Comparison of ENCODE assay signal across 8 cellular contexts in genomic region chr12:70645494-70646317, GRCh38. TPM values are rescaled to one million over a fixed set of nuclear protein-coding genes. Genes with fewer than 3 reads are reported as not detected.
A peak's percentile ranks its signal among the peaks of the same experiment; 100 is the strongest.
DNase-seq lines count a peak whose midpoint lies in the region; ATAC-seq and TF ChIP-seq lines count a peak whose summit lies in the region.

No MANE protein-coding gene starts in this region.

- WGBS in liver: 42% methylated on average over 10 of the region's 10 CpGs
- WGBS in aorta, 2 donors: 6 to 7% methylated on average over 10 of the region's 10 CpGs

- intact Hi-C loops in aorta (cut with DNase I): no loop called here

- peak; percentile 82 for ATAC-seq in aorta (ENCODE audit: low FRiP score)

- H3K27ac ChIP-seq in liver (ENCODE audit: low read depth in 1 of 2, low read length in 2 of 2) (peak overlapping the region; percentile 43 to 52), aorta (ENCODE audit: low read depth in 1 of 2, low read length in 2 of 2) (no peak overlapping the region)

- H3K4me1 ChIP-seq in liver (ENCODE audit: control insufficient read depth in 4 of 4, insufficient read depth in 4 of 4, low read length in 3 of 4): no peaks in the 10 kb centered on the region
- H3K4me1 ChIP-seq in aorta (ENCODE audit: control insufficient read depth in 1 of 2, insufficient read depth in 2 of 2, low read length in 2 of 2): peaks cover 2 to 6% of the 10 kb centered on the region in 2 donors

- H3K27me3 ChIP-seq in liver (ENCODE audit: control insufficient read depth in 4 of 4, insufficient read depth in 4 of 4, low read length in 3 of 4) (peaks cover 0 to 2% (median 0%) of the 10 kb centered on the region in 4 donors), aorta (ENCODE audit: control insufficient read depth in 1 of 2, insufficient read depth in 2 of 2, low read length in 1 of 2) (no peaks in the 10 kb centered on the region)

- no peak overlapping the region for H3K9ac ChIP-seq in liver (ENCODE audit: low read depth in 1 of 2, low read length in 2 of 2)

- DNase-seq in stimulated activated CD4-positive, alpha-beta T cell treated with anti-CD3 and anti-CD28 coated beads, Interleukin-15, amount 100 ng/mL, for 24 hours: peak; percentile 7
- no peak for DNase-seq in stimulated activated CD4-positive, alpha-beta T cell treated with anti-CD3 and anti-CD28 coated beads, Interleukin-4, amount 100 ng/mL, for 1 hour
- DNase-seq in cerebellar cortex (ENCODE audit: low spot score) (peak; percentile 23), aorta (peak; percentile 73 to 75), DMS79 (lab: John Stamatoyannopoulos, UW) (no peak), NCI-H82 treated with DMSO at 0.1 percent for 48 hours (lab: John Stamatoyannopoulos, UW; ENCODE audit: unreplicated experiment) (no peak)

- peak; percentile 89 for TF ChIP-seq EP300 in Ishikawa (IDR thresholded peaks at IDR 0.05; ENCODE audit: borderline replicate concordance)

- no peak for TF ChIP-seq RAD21 in Ishikawa (IDR thresholded peaks at IDR 0.05; ENCODE audit: low read depth)
- TF ChIP-seq RAD21 in liver (IDR thresholded peaks at IDR 0.05): no peak

- H3K4me3 ChIP-seq in liver (ENCODE audit: low read depth in 1 of 3, low read length in 3 of 3): no peak overlapping the region
- peak overlapping the region in 1 of 2 donors; percentile 41 for H3K4me3 ChIP-seq in aorta (ENCODE audit: low read length in 2 of 2)

- no peak for TF ChIP-seq CTCF in liver (IDR thresholded peaks at IDR 0.05; ENCODE audit: low read depth, low read length, missing input control)

- no peaks in the 10 kb centered on the region for H3K36me3 ChIP-seq in liver (ENCODE audit: control insufficient read depth in 4 of 4, insufficient read depth in 3 of 4, low read depth in 1 of 4, low read length in 3 of 4)
- no peaks in the 10 kb centered on the region for H3K36me3 ChIP-seq in aorta (ENCODE audit: control insufficient read depth in 1 of 2, insufficient read depth in 2 of 2, low read length in 1 of 2)

- H3K9me3 ChIP-seq in liver (ENCODE audit: control insufficient read depth in 4 of 4, low read length in 3 of 4) (no peaks in the 10 kb centered on the region), aorta (ENCODE audit: control insufficient read depth, low read length) (no peaks in the 10 kb centered on the region)

TF ChIP-seq in Ishikawa, 13 proteins besides CTCF, POLR2A, EP300 and RAD21 (continues in another document):
- TF ChIP-seq CREB1 (IDR thresholded peaks at IDR 0.05; ENCODE audit: low read depth) (no peak), REST (IDR thresholded peaks at IDR 0.05; ENCODE audit: low read depth) (no peak), TAF1 (IDR thresholded peaks at IDR 0.05; ENCODE audit: low read depth) (peak; percentile 22; the same call in 1 of the 2 replicates), TEAD4 (IDR thresholded peaks at IDR 0.05) (peak; percentile 91), NFIC (IDR thresholded peaks at IDR 0.05) (peak; percentile 49), TCF12 (IDR thresholded peaks at IDR 0.05; ENCODE audit: low read depth) (peak; percentile 92), YY1 (IDR thresholded peaks at IDR 0.05; ENCODE audit: low read depth) (no peak), FOXM1 (IDR thresholded peaks at IDR 0.05; ENCODE audit: borderline replicate concordance, low read depth) (peak; percentile 87), ZBTB7A (IDR thresholded peaks at IDR 0.05; ENCODE audit: low read depth) (no peak), EGR1 (IDR thresholded peaks at IDR 0.05) (no peak)
- TF ChIP-seq, protein P1, sequence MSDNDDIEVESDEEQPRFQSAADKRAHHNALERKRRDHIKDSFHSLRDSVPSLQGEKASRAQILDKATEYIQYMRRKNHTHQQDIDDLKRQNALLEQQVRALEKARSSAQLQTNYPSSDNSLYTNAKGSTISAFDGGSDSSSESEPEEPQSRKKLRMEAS (IDR thresholded peaks at IDR 0.05): peak; percentile 53
- TF ChIP-seq, protein P2, sequence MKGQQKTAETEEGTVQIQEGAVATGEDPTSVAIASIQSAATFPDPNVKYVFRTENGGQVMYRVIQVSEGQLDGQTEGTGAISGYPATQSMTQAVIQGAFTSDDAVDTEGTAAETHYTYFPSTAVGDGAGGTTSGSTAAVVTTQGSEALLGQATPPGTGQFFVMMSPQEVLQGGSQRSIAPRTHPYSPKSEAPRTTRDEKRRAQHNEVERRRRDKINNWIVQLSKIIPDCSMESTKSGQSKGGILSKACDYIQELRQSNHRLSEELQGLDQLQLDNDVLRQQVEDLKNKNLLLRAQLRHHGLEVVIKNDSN (IDR thresholded peaks at IDR 0.05): 0 out of 2 replicates have a peak, but pooled peaks have one; percentile 7

TF ChIP-seq in liver, 16 proteins besides CTCF, POLR2A, EP300 and RAD21:
- TF ChIP-seq JUND (IDR thresholded peaks at IDR 0.05): peak; percentile 95 to 96
- peak; percentile 35 to 67 for TF ChIP-seq RXRA (IDR thresholded peaks at IDR 0.05)
- peak; percentile 47 for TF ChIP-seq SP1 (IDR thresholded peaks at IDR 0.05)
- TF ChIP-seq HNF4G (IDR thresholded peaks at IDR 0.05): no peak
- TF ChIP-seq NR2F2 (IDR thresholded peaks at IDR 0.05): peak; percentile 96
TF ChIP-seq in liver: peak in this region for 4.

RNA-seq across cellular contexts. Expression of gene PTPRB, which starts 8.5 kb away (rescaled TPM):
- total RNA-seq in liver (10 to 100 TPM in 1 of 2 donors, 1 to 10 TPM in 1; 9.0 to 64.9 TPM), aorta (10 to 100 TPM; 38.3 to 53.2 TPM)
- polyA plus RNA-seq in liver (1 to 10 TPM; 6.3 to 7.8 TPM), aorta (1 to 10 TPM in 1 of 2 donors, under 1 TPM in 1; 0.25 to 2.0 TPM)

Comparison
In these comparisons a context has a peak if more than half of its experiments do, and no peak if none do; other contexts are left out.
1. DNase-seq: peak in stimulated activated CD4-positive, alpha-beta T cell treated with anti-CD3 and anti-CD28 coated beads, Interleukin-15, amount 100 ng/mL, for 24 hours (single experiment), cerebellar cortex (single experiment) and aorta (2 of 2); none in stimulated activated CD4-positive, alpha-beta T cell treated with anti-CD3 and anti-CD28 coated beads, Interleukin-4, amount 100 ng/mL, for 1 hour (single experiment), DMS79 (single experiment) and NCI-H82 treated with DMSO at 0.1 percent for 48 hours (single experiment).
2. H3K27ac ChIP-seq: peak in liver (2 of 2); none in aorta (0 of 2).